Comparison of ENCODE assay signal across 1 cellular context in genomic region chr22:20965888-20966855, GRCh38.
TF ChIP-seq lines count a peak whose summit lies in the region.

No MANE protein-coding gene starts in this region.

TF ChIP-seq in HepG2, 621 proteins besides CTCF, POLR2A, EP300 and RAD21 (continues in another document):
- TF ChIP-seq FOXA1 (IDR thresholded peaks at IDR 0.05) (no peak), FOXA1 (CRISPR knock-in tag; IDR thresholded peaks at IDR 0.05) (0 out of 2 replicates have a peak, but pooled peaks have one; percentile 47), LBX2 (CRISPR knock-in tag; IDR thresholded peaks at IDR 0.05; ENCODE audit: borderline replicate concordance) (no peak), HDAC1 (CRISPR knock-in tag; IDR thresholded peaks at IDR 0.05) (peak; percentile 42; the same call in 1 of the 2 replicates), MED8 (CRISPR knock-in tag; IDR thresholded peaks at IDR 0.05; ENCODE audit: insufficient replicate concordance) (no peak), MYNN (CRISPR knock-in tag; IDR thresholded peaks at IDR 0.05; ENCODE audit: low read depth) (no peak), ZNF235 (CRISPR knock-in tag; IDR thresholded peaks at IDR 0.05; ENCODE audit: borderline replicate concordance) (no peak), ZNF543 (CRISPR knock-in tag; IDR thresholded peaks at IDR 0.05) (0 out of 2 replicates have a peak, but pooled peaks have one; percentile 5), TFAP4 (IDR thresholded peaks at IDR 0.05; ENCODE audit: borderline replicate concordance, low read depth) (peak; percentile 34; the same call in 1 of the 2 replicates), ZNF629 (CRISPR knock-in tag; conservative IDR thresholded peaks at IDR 0.05) (0 out of 2 replicates have a peak, but pooled peaks have one; percentile 16), PHF21A (CRISPR knock-in tag; IDR thresholded peaks at IDR 0.05) (no peak), ZEB1 (IDR thresholded peaks at IDR 0.05; ENCODE audit: insufficient replicate concordance, low read depth) (peak; percentile 71), MEIS2 (CRISPR knock-in tag; IDR thresholded peaks at IDR 0.05) (0 out of 2 replicates have a peak, but pooled peaks have one; percentile 6), BRF2 (CRISPR knock-in tag; IDR thresholded peaks at IDR 0.05) (no peak), RXRB (CRISPR knock-in tag; IDR thresholded peaks at IDR 0.05; ENCODE audit: borderline replicate concordance) (0 out of 2 replicates have a peak, but pooled peaks have one; percentile 8), ZBTB7B (CRISPR knock-in tag; IDR thresholded peaks at IDR 0.05) (peak; percentile 91), ZNF552 (CRISPR knock-in tag; IDR thresholded peaks at IDR 0.05; ENCODE audit: borderline replicate concordance) (no peak), RBM39 (IDR thresholded peaks at IDR 0.05; ENCODE audit: low read depth, low read length, poor library complexity, severe bottlenecking) (no peak), HIC2 (CRISPR knock-in tag; IDR thresholded peaks at IDR 0.05; ENCODE audit: low read depth) (peak; percentile 80), HNRNPUL1 (IDR thresholded peaks at IDR 0.05; ENCODE audit: low read depth, low read length) (no peak), NRL (CRISPR knock-in tag; IDR thresholded peaks at IDR 0.05; ENCODE audit: borderline replicate concordance) (0 out of 2 replicates have a peak, but pooled peaks have one; percentile 18), MED1 (CRISPR knock-in tag; IDR thresholded peaks at IDR 0.05) (peak; percentile 10; the same call in 1 of the 2 replicates), ELK4 (CRISPR knock-in tag; IDR thresholded peaks at IDR 0.05; ENCODE audit: borderline replicate concordance) (no peak), ZNF713 (CRISPR knock-in tag; IDR thresholded peaks at IDR 0.05) (no peak), PAX8 (CRISPR knock-in tag; IDR thresholded peaks at IDR 0.05; ENCODE audit: borderline replicate concordance) (no peak), TEAD3 (CRISPR knock-in tag; optimal IDR thresholded peaks at IDR 0.05; ENCODE audit: borderline replicate concordance) (peak; percentile 7), SIX4 (CRISPR knock-in tag; IDR thresholded peaks at IDR 0.05) (no peak), NR2F1 (CRISPR knock-in tag; IDR thresholded peaks at IDR 0.05) (no peak), MAZ (IDR thresholded peaks at IDR 0.05; ENCODE audit: borderline replicate concordance, low read depth, low read length) (no peak), MAZ (CRISPR knock-in tag; IDR thresholded peaks at IDR 0.05; ENCODE audit: low read depth) (no peak), ATF3 (CRISPR knock-in tag; IDR thresholded peaks at IDR 0.05) (no peak), DZIP1 (CRISPR knock-in tag; IDR thresholded peaks at IDR 0.05) (no peak; the same call in 1 of the 2 replicates), ZBTB39 (CRISPR knock-in tag; IDR thresholded peaks at IDR 0.05) (no peak), IKZF1 (IDR thresholded peaks at IDR 0.05) (no peak), MAX (IDR thresholded peaks at IDR 0.05) (0 out of 2 replicates have a peak, but pooled peaks have one; percentile 40), GLMP (CRISPR knock-in tag; IDR thresholded peaks at IDR 0.05; ENCODE audit: borderline replicate concordance) (no peak), UBTF (CRISPR knock-in tag; IDR thresholded peaks at IDR 0.05) (0 out of 2 replicates have a peak, but pooled peaks have one; percentile 6), GABPA (IDR thresholded peaks at IDR 0.05; ENCODE audit: low read depth, low read length) (no peak), GABPA (CRISPR knock-in tag; IDR thresholded peaks at IDR 0.05; ENCODE audit: low read depth) (peak; percentile 63; the same call in 1 of the 2 replicates), BRCA1 (CRISPR knock-in tag; IDR thresholded peaks at IDR 0.05) (no peak), FOXA3 (CRISPR knock-in tag; IDR thresholded peaks at IDR 0.05) (peak; percentile 28; the same call in 1 of the 2 replicates), ZNF510 (CRISPR knock-in tag; IDR thresholded peaks at IDR 0.05; ENCODE audit: low read depth) (no peak), EZH2 (conservative IDR thresholded peaks at IDR 0.05; ENCODE audit: low read depth, low read length) (no peak), PRMT3 (CRISPR knock-in tag; IDR thresholded peaks at IDR 0.05; ENCODE audit: borderline replicate concordance, low read depth) (no peak), NFATC3 (CRISPR knock-in tag; IDR thresholded peaks at IDR 0.05) (no peak), ERF (CRISPR knock-in tag; IDR thresholded peaks at IDR 0.05) (no peak), ZNF225 (CRISPR knock-in tag; IDR thresholded peaks at IDR 0.05) (no peak), HBP1 (CRISPR knock-in tag; IDR thresholded peaks at IDR 0.05; ENCODE audit: low read depth) (no peak), ARNT (IDR thresholded peaks at IDR 0.05) (no peak), ZFX (CRISPR knock-in tag; IDR thresholded peaks at IDR 0.05; ENCODE audit: low read depth) (peak; percentile 65)
